ENCODE assay signal across 1 cellular context in genomic region chr5:137923856-137924255, GRCh38.
TF ChIP-seq lines count a peak whose summit lies in the region.

No MANE protein-coding gene starts in this region.

TF ChIP-seq in GM12878, 131 proteins besides CTCF, POLR2A, EP300 and RAD21 (continued from another document):
- TF ChIP-seq SUPT20H (IDR thresholded peaks at IDR 0.05; ENCODE audit: borderline replicate concordance, control insufficient read depth, low read depth, low read length) (no peak), STAT1 (conservative IDR thresholded peaks at IDR 0.05) (no peak), PBX3 (IDR thresholded peaks at IDR 0.05; ENCODE audit: insufficient replicate concordance, low read depth, low read length) (no peak), ZNF24 (IDR thresholded peaks at IDR 0.05) (no peak), GABPA (IDR thresholded peaks at IDR 0.05; ENCODE audit: low read depth) (no peak), MYB (IDR thresholded peaks at IDR 0.05; ENCODE audit: borderline replicate concordance, low read depth, low read length) (no peak), RBBP5 (conservative IDR thresholded peaks at IDR 0.05) (no peak)
TF ChIP-seq in GM12878: peak in this region for 0.
